7 cellular contexts compared by ENCODE assay signal in the genomic region with DNA sequence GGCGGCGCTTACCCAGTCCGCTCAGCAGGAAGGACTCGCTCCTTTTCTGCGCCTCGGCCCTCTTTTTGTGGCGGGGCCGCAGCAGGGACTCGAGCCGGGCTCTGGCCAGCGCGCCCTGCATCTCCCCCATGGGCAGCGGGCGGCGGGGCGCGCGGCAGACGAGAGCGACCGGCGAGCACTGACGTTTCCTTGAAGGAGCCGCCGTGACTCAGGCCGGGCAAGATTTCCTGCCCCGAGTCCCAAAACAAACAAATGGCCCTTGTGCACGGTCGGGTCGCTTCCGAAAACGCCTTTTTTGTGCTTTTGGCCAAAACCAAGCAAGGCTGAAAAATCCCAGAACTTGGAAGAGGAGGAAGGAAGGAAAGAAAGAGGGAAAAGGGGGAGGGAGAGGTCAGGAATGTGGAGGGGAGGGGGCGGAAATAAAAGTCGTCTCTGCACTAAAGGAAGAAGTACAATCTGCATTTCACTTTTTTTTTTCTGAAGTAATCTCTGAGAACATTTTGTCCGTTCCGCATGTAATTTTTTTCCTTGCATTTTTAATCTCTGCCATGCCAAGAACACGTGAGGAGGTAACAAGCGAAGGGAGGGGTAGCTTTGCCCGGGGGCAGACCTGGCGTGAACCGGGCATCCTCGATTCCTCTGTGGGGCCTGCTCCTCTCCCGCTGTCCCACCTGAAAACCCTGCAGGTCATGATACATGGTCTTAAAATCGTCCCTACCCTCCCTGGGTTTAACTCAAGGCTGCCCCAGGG.
DNase-seq lines count a peak whose midpoint lies in the region; ATAC-seq, FAIRE-seq and TF ChIP-seq lines count a peak whose summit lies in the region.

No MANE protein-coding gene starts in this region.

- no peak for TF ChIP-seq CTCF in Peyer's patch (IDR thresholded peaks at IDR 0.05)

- H3K27ac ChIP-seq in Peyer's patch: peak overlapping the region; percentile 86 to 97 (median 91)
- peak overlapping the region; percentile 96 for H3K27ac ChIP-seq in angular gyrus (ENCODE audit: low read depth, low read length)

- peaks cover 0 to 51% (median 4%) of the 10 kb centered on the region in 3 donors for H3K36me3 ChIP-seq in Peyer's patch

- FAIRE-seq in GM12891 (lab: Jason Lieb, UNC): no peak

- no peak for TF ChIP-seq POLR2A in Peyer's patch (IDR thresholded peaks at IDR 0.05)
- no peak for TF ChIP-seq POLR2A in GM12891 (IDR thresholded peaks at IDR 0.05; ENCODE audit: low read depth, low read length)

- no peaks in the 10 kb centered on the region for H3K27me3 ChIP-seq in Peyer's patch

- peak overlapping the region; percentile 74 to 83 (median 80) for H3K4me3 ChIP-seq in Peyer's patch

- H3K4me1 ChIP-seq in Peyer's patch: peaks cover 0 to 7% (median 0%) of the 10 kb centered on the region in 4 donors

- peak; percentile 48 to 79 (median 76) for DNase-seq in Peyer's patch
- peak; percentile 79 for DNase-seq in hepatic stellate cell (ENCODE audit: low spot score)
- peak; percentile 87 for DNase-seq in pulmonary artery endothelial cell (ENCODE audit: low read depth, low spot score)
- no peak for DNase-seq in GM12891 (ENCODE audit: insufficient read length, low spot score)

- ATAC-seq in GM18508 (IDR thresholded peaks at IDR 0.05; ENCODE audit: insufficient read depth, unreplicated experiment) (peak; percentile 3), HG02938 (IDR thresholded peaks at IDR 0.05; ENCODE audit: unreplicated experiment) (peak; percentile 13)

- H3K9me3 ChIP-seq in Peyer's patch: no peaks in the 10 kb centered on the region

TF ChIP-seq in GM12891, 5 proteins besides CTCF, POLR2A, EP300 and RAD21:
- TF ChIP-seq POLR2AphosphoS5 (IDR thresholded peaks at IDR 0.05; ENCODE audit: low read depth, low read length): no peak
- no peak for TF ChIP-seq SPI1 (IDR thresholded peaks at IDR 0.05; ENCODE audit: low read depth, low read length)
- no peak for TF ChIP-seq POU2F2 (IDR thresholded peaks at IDR 0.05; ENCODE audit: low read depth, low read length)
- TF ChIP-seq TAF1 (IDR thresholded peaks at IDR 0.05; ENCODE audit: low read depth, low read length): no peak
- TF ChIP-seq PAX5 (IDR thresholded peaks at IDR 0.05; ENCODE audit: insufficient read depth, low read length, severe bottlenecking): no peak
TF ChIP-seq in GM12891: peak in this region for 0.
